In the genomic region with DNA sequence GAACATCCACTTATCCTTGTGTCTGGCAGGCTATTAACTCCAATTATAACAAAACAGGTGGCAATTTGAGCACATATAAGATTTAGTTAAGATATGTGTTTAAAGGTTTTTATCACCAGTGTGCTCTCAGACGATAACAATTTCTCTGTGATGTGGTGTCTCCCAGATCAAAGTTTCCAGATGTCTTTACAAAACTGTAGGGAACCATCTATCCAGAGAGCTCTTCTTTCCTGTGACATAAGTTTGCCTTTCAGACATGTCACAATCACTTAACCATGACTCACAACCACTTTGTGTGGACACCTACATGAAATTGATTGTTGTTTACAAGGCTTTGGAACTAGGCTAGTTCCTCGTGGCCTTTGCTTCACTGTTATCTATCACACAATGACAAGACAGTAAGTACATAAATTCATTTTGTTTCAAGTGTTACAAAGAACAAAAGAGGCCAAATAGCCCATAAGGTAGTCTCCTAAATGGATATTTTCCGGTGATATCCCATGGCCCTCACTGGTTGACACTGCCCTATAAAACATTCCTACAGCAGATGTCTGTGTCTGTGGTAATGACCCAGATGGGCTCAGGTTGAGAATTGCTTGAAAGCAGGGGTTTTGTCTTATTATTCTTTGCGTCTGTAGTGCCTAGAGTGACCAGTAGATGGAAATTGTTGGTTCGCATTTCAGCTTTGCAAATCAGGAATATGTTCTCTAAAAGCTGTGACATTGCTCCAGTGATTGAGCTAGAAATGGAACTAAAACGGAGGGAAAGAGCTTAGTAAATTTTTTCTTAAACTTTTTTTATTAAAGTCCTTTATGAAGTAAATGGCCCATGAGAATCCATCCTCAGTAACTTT, we compare ENCODE assay signal across 2 cellular contexts.
TF ChIP-seq lines count a peak whose summit lies in the region.

No MANE protein-coding gene starts in this region.

TF ChIP-seq in IMR-90, 13 proteins besides CTCF, POLR2A, EP300 and RAD21 (continued from another document):
- TF ChIP-seq, protein P1, sequence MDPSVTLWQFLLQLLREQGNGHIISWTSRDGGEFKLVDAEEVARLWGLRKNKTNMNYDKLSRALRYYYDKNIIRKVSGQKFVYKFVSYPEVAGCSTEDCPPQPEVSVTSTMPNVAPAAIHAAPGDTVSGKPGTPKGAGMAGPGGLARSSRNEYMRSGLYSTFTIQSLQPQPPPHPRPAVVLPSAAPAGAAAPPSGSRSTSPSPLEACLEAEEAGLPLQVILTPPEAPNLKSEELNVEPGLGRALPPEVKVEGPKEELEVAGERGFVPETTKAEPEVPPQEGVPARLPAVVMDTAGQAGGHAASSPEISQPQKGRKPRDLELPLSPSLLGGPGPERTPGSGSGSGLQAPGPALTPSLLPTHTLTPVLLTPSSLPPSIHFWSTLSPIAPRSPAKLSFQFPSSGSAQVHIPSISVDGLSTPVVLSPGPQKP (IDR thresholded peaks at IDR 0.05; ENCODE audit: borderline replicate concordance, low read depth, low read length), result no peak

TF ChIP-seq in WTC11, 78 proteins besides CTCF, POLR2A, EP300 and RAD21 (continued from another document):
- TF ChIP-seq, protein P2, sequence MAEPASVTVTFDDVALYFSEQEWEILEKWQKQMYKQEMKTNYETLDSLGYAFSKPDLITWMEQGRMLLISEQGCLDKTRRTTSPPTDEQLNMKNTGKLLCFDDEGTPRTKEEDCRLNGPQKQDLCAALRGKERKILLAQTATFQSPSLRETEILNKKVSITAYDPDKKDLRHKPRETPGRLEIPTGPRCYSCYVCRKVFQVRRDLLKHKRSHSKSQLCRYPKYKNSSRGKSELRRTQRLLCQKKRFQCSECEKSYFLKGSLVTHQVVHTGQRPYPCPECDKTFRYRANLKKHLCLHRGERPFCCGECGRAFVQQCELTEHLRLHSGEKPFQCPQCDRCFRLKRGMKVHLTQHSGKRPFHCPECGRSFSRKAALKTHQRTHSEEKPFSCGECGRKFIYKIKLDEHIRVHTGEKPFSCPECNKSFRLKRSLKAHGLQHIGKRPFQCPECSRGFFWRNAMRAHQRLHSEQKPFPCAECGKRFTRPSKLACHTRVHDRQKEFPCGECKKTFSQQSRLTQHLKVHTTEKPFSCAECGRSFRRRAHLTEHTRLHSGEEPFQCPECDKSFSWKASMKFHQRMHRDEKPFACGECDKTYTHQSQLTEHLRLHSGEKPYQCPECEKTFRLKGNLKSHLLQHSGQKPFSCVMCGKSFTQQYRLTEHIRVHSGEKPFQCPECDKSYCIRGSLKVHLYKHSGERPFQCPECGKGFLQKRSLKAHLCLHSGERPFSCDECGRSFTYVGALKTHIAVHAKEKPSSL (CRISPR knock-in tag; conservative IDR thresholded peaks at IDR 0.05), result no peak
- TF ChIP-seq TP53 (CRISPR knock-in tag; IDR thresholded peaks at IDR 0.05) (no peak), ZBTB21 (CRISPR knock-in tag; IDR thresholded peaks at IDR 0.05; ENCODE audit: borderline replicate concordance) (no peak)
- TF ChIP-seq, protein P3, sequence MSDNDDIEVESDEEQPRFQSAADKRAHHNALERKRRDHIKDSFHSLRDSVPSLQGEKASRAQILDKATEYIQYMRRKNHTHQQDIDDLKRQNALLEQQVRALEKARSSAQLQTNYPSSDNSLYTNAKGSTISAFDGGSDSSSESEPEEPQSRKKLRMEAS (CRISPR knock-in tag; IDR thresholded peaks at IDR 0.05), result no peak
- TF ChIP-seq, protein P4, sequence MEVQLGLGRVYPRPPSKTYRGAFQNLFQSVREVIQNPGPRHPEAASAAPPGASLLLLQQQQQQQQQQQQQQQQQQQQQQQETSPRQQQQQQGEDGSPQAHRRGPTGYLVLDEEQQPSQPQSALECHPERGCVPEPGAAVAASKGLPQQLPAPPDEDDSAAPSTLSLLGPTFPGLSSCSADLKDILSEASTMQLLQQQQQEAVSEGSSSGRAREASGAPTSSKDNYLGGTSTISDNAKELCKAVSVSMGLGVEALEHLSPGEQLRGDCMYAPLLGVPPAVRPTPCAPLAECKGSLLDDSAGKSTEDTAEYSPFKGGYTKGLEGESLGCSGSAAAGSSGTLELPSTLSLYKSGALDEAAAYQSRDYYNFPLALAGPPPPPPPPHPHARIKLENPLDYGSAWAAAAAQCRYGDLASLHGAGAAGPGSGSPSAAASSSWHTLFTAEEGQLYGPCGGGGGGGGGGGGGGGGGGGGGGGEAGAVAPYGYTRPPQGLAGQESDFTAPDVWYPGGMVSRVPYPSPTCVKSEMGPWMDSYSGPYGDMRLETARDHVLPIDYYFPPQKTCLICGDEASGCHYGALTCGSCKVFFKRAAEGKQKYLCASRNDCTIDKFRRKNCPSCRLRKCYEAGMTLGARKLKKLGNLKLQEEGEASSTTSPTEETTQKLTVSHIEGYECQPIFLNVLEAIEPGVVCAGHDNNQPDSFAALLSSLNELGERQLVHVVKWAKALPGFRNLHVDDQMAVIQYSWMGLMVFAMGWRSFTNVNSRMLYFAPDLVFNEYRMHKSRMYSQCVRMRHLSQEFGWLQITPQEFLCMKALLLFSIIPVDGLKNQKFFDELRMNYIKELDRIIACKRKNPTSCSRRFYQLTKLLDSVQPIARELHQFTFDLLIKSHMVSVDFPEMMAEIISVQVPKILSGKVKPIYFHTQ (CRISPR knock-in tag; IDR thresholded peaks at IDR 0.05), result no peak
